8 cellular contexts compared by ENCODE assay signal in the genomic region with DNA sequence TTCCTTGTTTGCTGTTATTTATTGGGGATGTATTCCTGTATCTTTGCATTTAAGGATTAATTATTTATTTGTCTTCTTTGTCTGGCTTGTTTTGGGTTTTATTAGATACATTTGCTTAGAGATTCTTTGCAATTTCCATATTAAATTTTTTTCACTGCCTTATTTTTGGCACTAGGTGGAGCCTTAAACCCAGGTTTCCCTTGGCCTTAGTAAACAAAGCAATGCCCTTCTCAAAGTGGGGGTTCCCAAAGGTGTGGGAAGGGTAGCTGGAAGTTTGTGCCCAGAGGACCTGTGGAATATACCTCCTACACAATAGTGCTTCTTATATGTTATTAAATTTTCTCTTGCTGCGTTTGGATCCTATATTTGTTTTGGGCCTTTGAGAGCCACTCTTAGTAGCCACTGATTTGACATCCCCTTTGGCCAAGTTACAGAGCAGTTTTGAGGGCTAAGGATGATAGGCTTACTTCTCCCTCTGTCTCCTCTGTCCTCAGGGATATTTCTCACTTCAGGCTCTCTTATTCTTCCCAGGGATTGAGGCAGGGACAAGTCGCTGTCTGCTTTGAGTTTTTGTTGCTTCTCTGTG.
DNase-seq lines count a peak whose midpoint lies in the region; ATAC-seq, FAIRE-seq and TF ChIP-seq lines count a peak whose summit lies in the region.

No MANE protein-coding gene starts in this region.

- H4K20me1 ChIP-seq in GM23338 (replicated peaks; ENCODE audit: insufficient read depth) (no peaks in the 10 kb centered on the region), OCI-LY3 (ENCODE audit: insufficient read depth, low read length) (no peaks in the 10 kb centered on the region), endothelial cell of umbilical vein (replicated peaks; ENCODE audit: control insufficient read depth, extremely low read depth, insufficient read depth, low read length) (no peaks in the 10 kb centered on the region), neural progenitor cell (ENCODE audit: low read depth) (no peaks in the 10 kb centered on the region)

- H3F3A ChIP-seq in GM23338 (replicated peaks; ENCODE audit: low read depth): no peaks in the 10 kb centered on the region
- no peaks in the 10 kb centered on the region for H3F3A ChIP-seq in neural progenitor cell (ENCODE audit: low read depth)

- ATAC-seq in GM23338: peak; percentile 78
- ATAC-seq in HG02981 (IDR thresholded peaks at IDR 0.05; ENCODE audit: unreplicated experiment): no peak

- DNase-seq in COR-L47 (lab: John Stamatoyannopoulos, UW) (peak; percentile 2), GM23338 (ENCODE audit: low spot score) (peak; percentile 70), endothelial cell of umbilical vein (ENCODE audit: low read depth, low spot score) (peak; percentile 55), neural progenitor cell (ENCODE audit: low spot score) (peak; percentile 53)
- no peak for DNase-seq in effector CD4-positive, alpha-beta T cell
- no peak for DNase-seq in activated CD4-positive, alpha-beta memory T cell treated with anti-CD3 and anti-CD28 coated beads, Interleukin-2, amount 10 ng/mL, durations not matched to agents 7 days and 5 days

- H3K4me3 Mint-ChIP-seq in GM23338 (no peak overlapping the region), neural progenitor cell (no peak overlapping the region)
- no peak overlapping the region for H3K4me3 Mint-ChIP-seq in activated CD4-positive, alpha-beta memory T cell treated with anti-CD3 and anti-CD28 coated beads, Interleukin-2, amount 10 ng/mL, durations not matched to agents 7 days and 5 days

- TF ChIP-seq POLR2A in endothelial cell of umbilical vein (IDR thresholded peaks at IDR 0.05; ENCODE audit: low read depth, low read length): no peak

- H3K27ac Mint-ChIP-seq in GM23338: no peak overlapping the region
- no peak overlapping the region for H3K27ac Mint-ChIP-seq in neural progenitor cell
- no peak overlapping the region for H3K27ac Mint-ChIP-seq in activated CD4-positive, alpha-beta memory T cell treated with anti-CD3 and anti-CD28 coated beads, Interleukin-2, amount 10 ng/mL, durations not matched to agents 7 days and 5 days

- no peaks in the 10 kb centered on the region for H3K36me3 ChIP-seq in GM23338 (ENCODE audit: insufficient read depth)
- no peaks in the 10 kb centered on the region for H3K36me3 ChIP-seq in OCI-LY3 (replicated peaks; ENCODE audit: low read depth, low read length)
- H3K36me3 ChIP-seq in endothelial cell of umbilical vein (ENCODE audit: control insufficient read depth in 2 of 2, extremely low read depth in 1 of 2, insufficient read depth in 2 of 2, low read length in 2 of 2): no peaks in the 10 kb centered on the region
- H3K36me3 ChIP-seq in neural progenitor cell: no peaks in the 10 kb centered on the region

- H2AFZ ChIP-seq in GM23338: no peak overlapping the region
- no peak overlapping the region for H2AFZ ChIP-seq in OCI-LY3 (ENCODE audit: low read depth, low read length)
- no peak overlapping the region for H2AFZ ChIP-seq in endothelial cell of umbilical vein (ENCODE audit: low read depth, low read length)
- no peak overlapping the region for H2AFZ ChIP-seq in neural progenitor cell (replicated peaks)

- H3K4me2 ChIP-seq in GM23338 (no peak overlapping the region), OCI-LY3 (ENCODE audit: low read length) (no peak overlapping the region), endothelial cell of umbilical vein (ENCODE audit: insufficient read depth, low read length) (no peak overlapping the region), neural progenitor cell (no peak overlapping the region)

- intact Hi-C loops in endothelial cell of umbilical vein (cut with micrococcal nuclease): loop anchor here (1.0 to 10.0 kb wide), 4 partner anchors 167 to 1839 kb away; no protein-coding TSS in a partner anchor

- H3K4me3 ChIP-seq in GM23338: no peak overlapping the region
- H3K4me3 ChIP-seq in OCI-LY3 (ENCODE audit: low read length): no peak overlapping the region
- H3K4me3 ChIP-seq in endothelial cell of umbilical vein (replicated peaks in 1 of 3; ENCODE audit: insufficient read depth in 1 of 3, low read depth in 1 of 3, low read length in 3 of 3): no peak overlapping the region
- H3K4me3 ChIP-seq in neural progenitor cell: no peak overlapping the region

- FAIRE-seq in endothelial cell of umbilical vein (lab: Jason Lieb, UNC): no peak

- peaks cover 2% of the 10 kb centered on the region for H3K27me3 Mint-ChIP-seq in GM23338 (ENCODE audit: insufficient read depth, low read depth, poor library complexity)
- peaks cover 1% of the 10 kb centered on the region for H3K27me3 Mint-ChIP-seq in neural progenitor cell (ENCODE audit: insufficient read depth, low read depth)
- H3K27me3 Mint-ChIP-seq in activated CD4-positive, alpha-beta memory T cell treated with anti-CD3 and anti-CD28 coated beads, Interleukin-2, amount 10 ng/mL, durations not matched to agents 7 days and 5 days: no peaks in the 10 kb centered on the region

- H3K9me3 Mint-ChIP-seq in GM23338 (no peaks in the 10 kb centered on the region; the same call in 2 of the 3 replicates), neural progenitor cell (no peaks in the 10 kb centered on the region)
- H3K9me3 Mint-ChIP-seq in activated CD4-positive, alpha-beta memory T cell treated with anti-CD3 and anti-CD28 coated beads, Interleukin-2, amount 10 ng/mL, durations not matched to agents 7 days and 5 days: no peaks in the 10 kb centered on the region

- no peaks in the 10 kb centered on the region for H3K9me1 ChIP-seq in endothelial cell of umbilical vein (replicated peaks; ENCODE audit: control insufficient read depth, extremely low read depth, insufficient read depth, low read length)

- CTCF ChIA-PET in endothelial cell of umbilical vein (lab: Charles Lee): interaction anchor here (0.6 to 2.5 kb wide), 3 partner anchors 114 to 214 kb away, joined by 3 to 33 read pairs (median 3); no protein-coding TSS in a partner anchor
- CTCF ChIA-PET in activated CD4-positive, alpha-beta memory T cell treated with anti-CD3 and anti-CD28 coated beads, Interleukin-2, amount 10 ng/mL, durations not matched to agents 7 days and 5 days (lab: Charles Lee): interaction anchor here (1.5 kb wide), 1 partner anchor 214 kb away, joined by 8 read pairs; no protein-coding TSS in a partner anchor

- no TSS peak for BruUV-seq in endothelial cell of umbilical vein (replicated peaks; lab: Mats Ljungman, UMichigan)

- H3K79me2 ChIP-seq in GM23338 (replicated peaks; ENCODE audit: insufficient read depth) (no peaks in the 10 kb centered on the region), OCI-LY3 (ENCODE audit: low read length) (no peaks in the 10 kb centered on the region), endothelial cell of umbilical vein (ENCODE audit: control insufficient read depth, insufficient read depth, low read length) (no peaks in the 10 kb centered on the region), neural progenitor cell (ENCODE audit: low read depth) (no peaks in the 10 kb centered on the region)

- H3K9me3 ChIP-seq in OCI-LY3 (ENCODE audit: insufficient read depth, low read length) (no peaks in the 10 kb centered on the region), endothelial cell of umbilical vein (replicated peaks; ENCODE audit: control insufficient read depth, insufficient read depth, low read length) (no peaks in the 10 kb centered on the region), neural progenitor cell (ENCODE audit: low read depth) (no peaks in the 10 kb centered on the region)

- H3K4me1 ChIP-seq in GM23338 (ENCODE audit: insufficient read depth) (no peaks in the 10 kb centered on the region), OCI-LY3 (ENCODE audit: low read length) (no peaks in the 10 kb centered on the region), endothelial cell of umbilical vein (ENCODE audit: control insufficient read depth, extremely low read depth, insufficient read depth, low read length) (no peaks in the 10 kb centered on the region), neural progenitor cell (no peaks in the 10 kb centered on the region)

- H3K36me3 Mint-ChIP-seq in GM23338 (ENCODE audit: low read depth): no peaks in the 10 kb centered on the region
- H3K36me3 Mint-ChIP-seq in neural progenitor cell: no peaks in the 10 kb centered on the region
- H3K36me3 Mint-ChIP-seq in activated CD4-positive, alpha-beta memory T cell treated with anti-CD3 and anti-CD28 coated beads, Interleukin-2, amount 10 ng/mL, durations not matched to agents 7 days and 5 days (ENCODE audit: low read depth): no peaks in the 10 kb centered on the region

- no peak overlapping the region for H3K27ac ChIP-seq in GM23338 (ENCODE audit: low read depth)
- no peak overlapping the region for H3K27ac ChIP-seq in OCI-LY3 (ENCODE audit: low read length)
- no peak overlapping the region for H3K27ac ChIP-seq in endothelial cell of umbilical vein (ENCODE audit: insufficient read depth, low read depth, low read length)
- H3K27ac ChIP-seq in neural progenitor cell: no peak overlapping the region

- H3K9ac ChIP-seq in OCI-LY3 (ENCODE audit: low read length): no peak overlapping the region
- H3K9ac ChIP-seq in endothelial cell of umbilical vein (replicated peaks; ENCODE audit: extremely low read depth, insufficient read depth, low read length): no peak overlapping the region
- H3K9ac ChIP-seq in neural progenitor cell: no peak overlapping the region

- POLR2A ChIA-PET in endothelial cell of umbilical vein (lab: Charles Lee): no interaction called here
- POLR2A ChIA-PET in activated CD4-positive, alpha-beta memory T cell treated with anti-CD3 and anti-CD28 coated beads, Interleukin-2, amount 10 ng/mL, durations not matched to agents 7 days and 5 days (lab: Charles Lee): no interaction called here

- H3K4me1 Mint-ChIP-seq in GM23338 (no peaks in the 10 kb centered on the region), neural progenitor cell (no peaks in the 10 kb centered on the region)
- H3K4me1 Mint-ChIP-seq in activated CD4-positive, alpha-beta memory T cell treated with anti-CD3 and anti-CD28 coated beads, Interleukin-2, amount 10 ng/mL, durations not matched to agents 7 days and 5 days: no peaks in the 10 kb centered on the region

- H3K9me2 ChIP-seq in GM23338 (ENCODE audit: insufficient read depth): no peaks in the 10 kb centered on the region

- peak; percentile 77 to 95 for TF ChIP-seq CTCF in GM23338 (conservative IDR thresholded peaks at IDR 0.05; ENCODE audit: low read depth in 2 of 2)
- TF ChIP-seq CTCF in OCI-LY3 (IDR thresholded peaks at IDR 0.05; ENCODE audit: low read depth, low read length): peak; percentile 60
- TF ChIP-seq CTCF in endothelial cell of umbilical vein (IDR thresholded peaks at IDR 0.05; ENCODE audit: extremely low read depth in 1 of 2, insufficient read depth in 1 of 2, low read depth in 1 of 2, low read length in 2 of 2): peak; percentile 39 to 45
- peak; percentile 85 for TF ChIP-seq CTCF in neural progenitor cell (IDR thresholded peaks at IDR 0.05)

- dilution Hi-C loops in endothelial cell of umbilical vein (cut with MboI; ENCODE audit: extremely low pct_ligation_motif_present, low sequenced_read_pairs): no loop called here

- H3K27me3 ChIP-seq in GM23338 (ENCODE audit: insufficient read depth): no peaks in the 10 kb centered on the region
- no peaks in the 10 kb centered on the region for H3K27me3 ChIP-seq in OCI-LY3 (ENCODE audit: low read depth, low read length)
- H3K27me3 ChIP-seq in endothelial cell of umbilical vein (ENCODE audit: control insufficient read depth in 2 of 2, insufficient read depth in 2 of 2, low read length in 2 of 2): peaks cover 0 to 2% of the 10 kb centered on the region in 2 experiments
- H3K27me3 ChIP-seq in neural progenitor cell: no peaks in the 10 kb centered on the region

Comparison
In these comparisons a context has a peak if more than half of its experiments do, and no peak if none do; other contexts are left out.
1. DNase-seq: peak in COR-L47 (single experiment), GM23338 (single experiment), endothelial cell of umbilical vein (single experiment) and neural progenitor cell (single experiment); none in effector CD4-positive, alpha-beta T cell (single experiment) and activated CD4-positive, alpha-beta memory T cell treated with anti-CD3 and anti-CD28 coated beads, Interleukin-2, amount 10 ng/mL, durations not matched to agents 7 days and 5 days (single experiment).
2. Peak in every context shown above with its lines, with median percentiles within 50 percentile points of each other: CTCF ChIP-seq.